ENCODE assay signal across 8 cellular contexts in genomic region chr9:114894801-114895433, GRCh38. TPM values are rescaled to one million over a fixed set of nuclear protein-coding genes. Genes with fewer than 3 reads are reported as not detected.
DNase-seq lines count a peak whose midpoint lies in the region; ATAC-seq and TF ChIP-seq lines count a peak whose summit lies in the region.

No MANE protein-coding gene starts in this region.

- no peaks in the 10 kb centered on the region for H3K9me3 ChIP-seq in esophagus muscularis mucosa

- WGBS in esophagus muscularis mucosa, result 33% methylated on average over 4 of the region's 4 CpGs

- in situ Hi-C loops in SK-MEL-5 (cut with HindIII; ENCODE audit: low pct_unique_long_range_greater_than_20kb, low sequenced_read_pairs), result no loop called here

- DNase-seq in AG09319 (ENCODE audit: extremely low read depth, low read depth) (peak; percentile 90), SK-MEL-5 (ENCODE audit: low read depth, low spot score) (peak; percentile 89), esophagus muscularis mucosa (ENCODE audit: extremely low spot score) (peak; percentile 89), pons (ENCODE audit: low spot score) (peak; percentile 48), D341Med (ENCODE audit: low spot score) (no peak)

- intact Hi-C loops in esophagus muscularis mucosa (cut with DNase I), result no loop called here

- H3K4me3 ChIP-seq in esophagus muscularis mucosa, result no peak overlapping the region

- no peaks in the 10 kb centered on the region for H3K27me3 ChIP-seq in esophagus muscularis mucosa

- peak; percentile 45 for ATAC-seq in HG02938 (IDR thresholded peaks at IDR 0.05; ENCODE audit: unreplicated experiment)
- no peak for ATAC-seq in HG02798 (IDR thresholded peaks at IDR 0.05; ENCODE audit: poor library complexity, unreplicated experiment)
- no peak for ATAC-seq in HG03354 (IDR thresholded peaks at IDR 0.05; ENCODE audit: poor library complexity, severe bottlenecking, unreplicated experiment)

- no peak for TF ChIP-seq EP300 in esophagus muscularis mucosa (IDR thresholded peaks at IDR 0.05)

- H3K4me1 ChIP-seq in esophagus muscularis mucosa, result peaks cover 0 to 21% (median 18%) of the 10 kb centered on the region in 4 donors

- TF ChIP-seq CTCF in AG09319 (IDR thresholded peaks at IDR 0.05; ENCODE audit: low read depth, low read length) (no peak), esophagus muscularis mucosa (IDR thresholded peaks at IDR 0.05) (no peak)

- H3K27ac ChIP-seq in esophagus muscularis mucosa (replicated peaks in 1 of 4), result peak overlapping the region in 3 of 4 donors; percentile 32 to 45 (median 40)

- no peaks in the 10 kb centered on the region for H3K36me3 ChIP-seq in esophagus muscularis mucosa

- no peak for TF ChIP-seq POLR2A in esophagus muscularis mucosa (IDR thresholded peaks at IDR 0.05; ENCODE audit: low read depth)

RNA-seq across cellular contexts. Expression of gene TNFSF8, which starts 35.5 kb away (rescaled TPM):
- not detected in 2 replicates for total RNA-seq in SK-MEL-5 (2014; rRNA removed; shearing (Covaris generic))
- not detected in 2 replicates for polyA plus RNA-seq in SK-MEL-5 (2015; cell fraction: cytosol; rRNA removed)
- polyA plus RNA-seq in SK-MEL-5 (2015; cell fraction: nucleus; rRNA removed), result 0.41 TPM in 1 of 2 replicates, not detected in the other
- 1 to 10 TPM in 2 of 4 donors, under 1 TPM in 2; 0.46 to 4.0 (median 1.4) TPM for total RNA-seq in esophagus muscularis mucosa
